ENCODE assay signal across 8 cellular contexts in the genomic region with DNA sequence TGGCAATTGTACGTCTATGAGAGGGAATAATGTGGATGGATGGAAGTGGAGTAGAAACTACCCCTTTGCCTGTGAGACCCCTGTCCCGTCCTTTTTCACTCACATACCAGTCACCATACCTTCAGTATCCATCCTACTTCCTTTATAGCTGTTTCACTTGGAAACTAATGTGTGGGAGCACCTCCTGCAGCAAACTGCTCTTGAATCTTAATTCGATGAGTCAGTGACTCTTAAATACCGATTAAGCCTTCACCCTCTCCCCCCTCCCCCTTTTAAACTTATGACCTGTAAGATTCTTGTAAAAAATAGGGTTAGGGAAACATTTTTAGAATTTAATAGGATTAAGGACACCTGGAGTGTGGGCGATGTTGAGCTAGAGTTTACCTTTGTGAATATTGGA. TPM values are rescaled to one million over a fixed set of nuclear protein-coding genes. Genes with fewer than 3 reads are reported as not detected.
DNase-seq lines count a peak whose midpoint lies in the region; ATAC-seq and TF ChIP-seq lines count a peak whose summit lies in the region.

No MANE protein-coding gene starts in this region.

- H3K9me3 Mint-ChIP-seq in CD8-positive, alpha-beta T cell, result no peaks in the 10 kb centered on the region
- no peaks in the 10 kb centered on the region for H3K9me3 Mint-ChIP-seq in activated naive CD8-positive, alpha-beta T cell treated with anti-CD3 and anti-CD28 coated beads, Interleukin-2, amount 50 U/mL, for 24 hours

- H3K36me3 ChIP-seq in CD8-positive, alpha-beta T cell (ENCODE audit: insufficient read depth, low read length), result no peaks in the 10 kb centered on the region
- no peaks in the 10 kb centered on the region for H3K36me3 ChIP-seq in iPS DF 6.9 (ENCODE audit: control insufficient read depth, insufficient read depth, low read length)

- H3K4me3 ChIP-seq in CD8-positive, alpha-beta T cell (ENCODE audit: low read depth, low read length), result peak overlapping the region; percentile 75
- H3K4me3 ChIP-seq in iPS DF 6.9 (ENCODE audit: low read length), result peak overlapping the region; percentile 98; the same call in 1 of the 2 replicates
- peak overlapping the region; percentile 68 to 97 (median 86) for H3K4me3 ChIP-seq in skin epidermis

- in situ Hi-C loops in KBM-7 (cut with MboI; ENCODE audit: low pct_unique_long_range_greater_than_20kb, low sequenced_read_pairs), result no loop called here

- peaks cover 3% of the 10 kb centered on the region for H3K36me3 Mint-ChIP-seq in CD8-positive, alpha-beta T cell
- no peaks in the 10 kb centered on the region for H3K36me3 Mint-ChIP-seq in activated naive CD8-positive, alpha-beta T cell treated with anti-CD3 and anti-CD28 coated beads, Interleukin-2, amount 50 U/mL, for 24 hours (ENCODE audit: low read depth)

- H3K4me3 Mint-ChIP-seq in CD8-positive, alpha-beta T cell, result peak overlapping the region; percentile 84
- H3K4me3 Mint-ChIP-seq in activated naive CD8-positive, alpha-beta T cell treated with anti-CD3 and anti-CD28 coated beads, Interleukin-2, amount 50 U/mL, for 24 hours, result peak overlapping the region; percentile 87

- peaks cover 6% of the 10 kb centered on the region for H3K27me3 Mint-ChIP-seq in CD8-positive, alpha-beta T cell (ENCODE audit: low read depth)
- H3K27me3 Mint-ChIP-seq in activated naive CD8-positive, alpha-beta T cell treated with anti-CD3 and anti-CD28 coated beads, Interleukin-2, amount 50 U/mL, for 24 hours, result peaks cover 21% of the 10 kb centered on the region

- DNase-seq in CD8-positive, alpha-beta T cell, result no peak
- DNase-seq in KBM-7 (peak; percentile 45), iPS DF 6.9 (ENCODE audit: low read depth, low spot score) (no peak), iPS-NIHi11 (ENCODE audit: low spot score) (no peak)
- DNase-seq in activated naive CD8-positive, alpha-beta T cell treated with anti-CD3 and anti-CD28 coated beads, Interleukin-2, amount 50 U/mL, for 24 hours, result peak; percentile 2

- no peak overlapping the region for H3K27ac Mint-ChIP-seq in CD8-positive, alpha-beta T cell
- peak overlapping the region; percentile 73 for H3K27ac Mint-ChIP-seq in activated naive CD8-positive, alpha-beta T cell treated with anti-CD3 and anti-CD28 coated beads, Interleukin-2, amount 50 U/mL, for 24 hours

- H3K4me1 Mint-ChIP-seq in CD8-positive, alpha-beta T cell (ENCODE audit: low read depth), result peaks cover 26% of the 10 kb centered on the region
- H3K4me1 Mint-ChIP-seq in activated naive CD8-positive, alpha-beta T cell treated with anti-CD3 and anti-CD28 coated beads, Interleukin-2, amount 50 U/mL, for 24 hours, result peaks cover 27% of the 10 kb centered on the region

- CTCF ChIA-PET in CD8-positive, alpha-beta T cell (lab: Charles Lee), result no interaction called here

- no peak for TF ChIP-seq CTCF in CD8-positive, alpha-beta T cell (IDR thresholded peaks at IDR 0.05)

- H3K27me3 ChIP-seq in CD8-positive, alpha-beta T cell (ENCODE audit: insufficient read depth, low read length), result no peaks in the 10 kb centered on the region
- no peaks in the 10 kb centered on the region for H3K27me3 ChIP-seq in iPS DF 6.9 (ENCODE audit: control insufficient read depth, insufficient read depth, low read length)

- no CpG with 5 or more reads among the region's 5 CpGs for WGBS in iPS DF 6.9 (ENCODE audit: insufficient coverage, insufficient read length)

- POLR2A ChIA-PET in CD8-positive, alpha-beta T cell (lab: Charles Lee), result no interaction called here

- H3K27ac ChIP-seq in CD8-positive, alpha-beta T cell (ENCODE audit: low read depth, low read length), result no peak overlapping the region
- H3K27ac ChIP-seq in iPS DF 6.9 (ENCODE audit: low read length), result no peak overlapping the region
- peak overlapping the region in 20 of 21 experiments; percentile 80 to 100 (median 98) for H3K27ac ChIP-seq in skin epidermis

- no peak for TF ChIP-seq POLR2A in GM18505 (IDR thresholded peaks at IDR 0.05; ENCODE audit: borderline replicate concordance, extremely low read depth, insufficient read depth, insufficient read length)

- no peak for ATAC-seq in CD8-positive, alpha-beta T cell
- peak; percentile 30 for ATAC-seq in activated naive CD8-positive, alpha-beta T cell treated with anti-CD3 and anti-CD28 coated beads, Interleukin-2, amount 50 U/mL, for 24 hours
- ATAC-seq in HG02870 (IDR thresholded peaks at IDR 0.05; ENCODE audit: unreplicated experiment), result no peak
- no peak for ATAC-seq in GM18505 (IDR thresholded peaks at IDR 0.05; ENCODE audit: unreplicated experiment)

- intact Hi-C loops in CD8-positive, alpha-beta T cell (cut with DNase I, micrococcal nuclease), result loop anchor here in 1 of 2 experiments (5.0 to 10.0 kb wide), 3 partner anchors 141 to 1676 kb away; partner anchors contain the start of gene CDIN1

- H3K9me3 ChIP-seq in CD8-positive, alpha-beta T cell (ENCODE audit: low read length), result no peaks in the 10 kb centered on the region
- no peaks in the 10 kb centered on the region for H3K9me3 ChIP-seq in iPS DF 6.9 (ENCODE audit: control insufficient read depth, insufficient read depth, low read length)

- peaks cover 21% of the 10 kb centered on the region for H3K4me1 ChIP-seq in CD8-positive, alpha-beta T cell (ENCODE audit: insufficient read depth, low read length)
- peaks cover 3% of the 10 kb centered on the region; the same call in 1 of the 2 replicates for H3K4me1 ChIP-seq in iPS DF 6.9 (ENCODE audit: control insufficient read depth, insufficient read depth, low read length)

RNA-seq across cellular contexts. Expression of gene SPRED1, which starts 0.8 kb away (rescaled TPM):
- under 1 TPM; 0.05 to 0.50 TPM for total RNA-seq in CD8-positive, alpha-beta T cell

Comparison
In these comparisons a context has a peak if more than half of its experiments do, and no peak if none do; other contexts are left out.
1. DNase-seq: peak in KBM-7 (single experiment) and activated naive CD8-positive, alpha-beta T cell treated with anti-CD3 and anti-CD28 coated beads, Interleukin-2, amount 50 U/mL, for 24 hours (single experiment); none in CD8-positive, alpha-beta T cell (0 of 7), iPS DF 6.9 (single experiment) and iPS-NIHi11 (single experiment).
2. H3K27ac ChIP-seq: peak in skin epidermis (20 of 21); none in CD8-positive, alpha-beta T cell (single experiment) and iPS DF 6.9 (single experiment).
3. Peak in every context shown above with its lines, with median percentiles within 50 percentile points of each other: H3K4me3 ChIP-seq.